ENCODE assay signal across 1 cellular context in genomic region chr9:126642839-126643238, GRCh38.
TF ChIP-seq lines count a peak whose summit lies in the region.

No MANE protein-coding gene starts in this region.

TF ChIP-seq in GM23338, 12 proteins besides CTCF, POLR2A, EP300 and RAD21 (continued from another document):
- TF ChIP-seq, protein P1, sequence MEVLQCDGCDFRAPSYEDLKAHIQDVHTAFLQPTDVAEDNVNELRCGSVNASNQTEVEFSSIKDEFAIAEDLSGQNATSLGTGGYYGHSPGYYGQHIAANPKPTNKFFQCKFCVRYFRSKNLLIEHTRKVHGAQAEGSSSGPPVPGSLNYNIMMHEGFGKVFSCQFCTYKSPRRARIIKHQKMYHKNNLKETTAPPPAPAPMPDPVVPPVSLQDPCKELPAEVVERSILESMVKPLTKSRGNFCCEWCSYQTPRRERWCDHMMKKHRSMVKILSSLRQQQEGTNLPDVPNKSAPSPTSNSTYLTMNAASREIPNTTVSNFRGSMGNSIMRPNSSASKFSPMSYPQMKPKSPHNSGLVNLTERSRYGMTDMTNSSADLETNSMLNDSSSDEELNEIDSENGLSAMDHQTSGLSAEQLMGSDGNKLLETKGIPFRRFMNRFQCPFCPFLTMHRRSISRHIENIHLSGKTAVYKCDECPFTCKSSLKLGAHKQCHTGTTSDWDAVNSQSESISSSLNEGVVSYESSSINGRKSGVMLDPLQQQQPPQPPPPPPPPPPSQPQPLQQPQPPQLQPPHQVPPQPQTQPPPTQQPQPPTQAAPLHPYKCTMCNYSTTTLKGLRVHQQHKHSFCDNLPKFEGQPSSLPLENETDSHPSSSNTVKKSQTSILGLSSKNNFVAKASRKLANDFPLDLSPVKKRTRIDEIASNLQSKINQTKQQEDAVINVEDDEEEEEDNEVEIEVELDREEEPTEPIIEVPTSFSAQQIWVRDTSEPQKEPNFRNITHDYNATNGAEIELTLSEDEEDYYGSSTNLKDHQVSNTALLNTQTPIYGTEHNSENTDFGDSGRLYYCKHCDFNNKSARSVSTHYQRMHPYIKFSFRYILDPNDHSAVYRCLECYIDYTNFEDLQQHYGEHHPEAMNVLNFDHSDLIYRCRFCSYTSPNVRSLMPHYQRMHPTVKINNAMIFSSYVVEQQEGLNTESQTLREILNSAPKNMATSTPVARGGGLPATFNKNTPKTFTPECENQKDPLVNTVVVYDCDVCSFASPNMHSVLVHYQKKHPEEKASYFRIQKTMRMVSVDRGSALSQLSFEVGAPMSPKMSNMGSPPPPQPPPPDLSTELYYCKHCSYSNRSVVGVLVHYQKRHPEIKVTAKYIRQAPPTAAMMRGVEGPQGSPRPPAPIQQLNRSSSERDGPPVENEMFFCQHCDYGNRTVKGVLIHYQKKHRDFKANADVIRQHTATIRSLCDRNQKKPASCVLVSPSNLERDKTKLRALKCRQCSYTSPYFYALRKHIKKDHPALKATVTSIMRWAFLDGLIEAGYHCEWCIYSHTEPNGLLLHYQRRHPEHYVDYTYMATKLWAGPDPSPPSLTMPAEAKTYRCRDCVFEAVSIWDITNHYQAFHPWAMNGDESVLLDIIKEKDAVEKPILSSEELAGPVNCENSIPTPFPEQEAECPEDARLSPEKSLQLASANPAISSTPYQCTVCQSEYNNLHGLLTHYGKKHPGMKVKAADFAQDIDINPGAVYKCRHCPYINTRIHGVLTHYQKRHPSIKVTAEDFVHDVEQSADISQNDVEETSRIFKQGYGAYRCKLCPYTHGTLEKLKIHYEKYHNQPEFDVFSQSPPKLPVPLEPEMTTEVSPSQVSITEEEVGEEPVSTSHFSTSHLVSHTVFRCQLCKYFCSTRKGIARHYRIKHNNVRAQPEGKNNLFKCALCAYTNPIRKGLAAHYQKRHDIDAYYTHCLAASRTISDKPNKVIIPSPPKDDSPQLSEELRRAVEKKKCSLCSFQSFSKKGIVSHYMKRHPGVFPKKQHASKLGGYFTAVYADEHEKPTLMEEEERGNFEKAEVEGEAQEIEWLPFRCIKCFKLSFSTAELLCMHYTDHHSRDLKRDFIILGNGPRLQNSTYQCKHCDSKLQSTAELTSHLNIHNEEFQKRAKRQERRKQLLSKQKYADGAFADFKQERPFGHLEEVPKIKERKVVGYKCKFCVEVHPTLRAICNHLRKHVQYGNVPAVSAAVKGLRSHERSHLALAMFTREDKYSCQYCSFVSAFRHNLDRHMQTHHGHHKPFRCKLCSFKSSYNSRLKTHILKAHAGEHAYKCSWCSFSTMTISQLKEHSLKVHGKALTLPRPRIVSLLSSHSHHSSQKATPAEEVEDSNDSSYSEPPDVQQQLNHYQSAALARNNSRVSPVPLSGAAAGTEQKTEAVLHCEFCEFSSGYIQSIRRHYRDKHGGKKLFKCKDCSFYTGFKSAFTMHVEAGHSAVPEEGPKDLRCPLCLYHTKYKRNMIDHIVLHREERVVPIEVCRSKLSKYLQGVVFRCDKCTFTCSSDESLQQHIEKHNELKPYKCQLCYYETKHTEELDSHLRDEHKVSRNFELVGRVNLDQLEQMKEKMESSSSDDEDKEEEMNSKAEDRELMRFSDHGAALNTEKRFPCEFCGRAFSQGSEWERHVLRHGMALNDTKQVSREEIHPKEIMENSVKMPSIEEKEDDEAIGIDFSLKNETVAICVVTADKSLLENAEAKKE (CRISPR knock-in tag; IDR thresholded peaks at IDR 0.05): no peak
- TF ChIP-seq ETS1 (IDR thresholded peaks at IDR 0.05) (no peak), STAT1 (IDR thresholded peaks at IDR 0.05; ENCODE audit: unreplicated experiment) (no peak), ZNF114 (CRISPR knock-in tag; IDR thresholded peaks at IDR 0.05) (no peak), NANOG (IDR thresholded peaks at IDR 0.05; ENCODE audit: borderline replicate concordance) (no peak), ZNF331 (CRISPR knock-in tag; IDR thresholded peaks at IDR 0.05; ENCODE audit: low read depth) (no peak), POLR2AphosphoS5 (IDR thresholded peaks at IDR 0.05; ENCODE audit: low read depth) (no peak)
- TF ChIP-seq, protein P2, sequence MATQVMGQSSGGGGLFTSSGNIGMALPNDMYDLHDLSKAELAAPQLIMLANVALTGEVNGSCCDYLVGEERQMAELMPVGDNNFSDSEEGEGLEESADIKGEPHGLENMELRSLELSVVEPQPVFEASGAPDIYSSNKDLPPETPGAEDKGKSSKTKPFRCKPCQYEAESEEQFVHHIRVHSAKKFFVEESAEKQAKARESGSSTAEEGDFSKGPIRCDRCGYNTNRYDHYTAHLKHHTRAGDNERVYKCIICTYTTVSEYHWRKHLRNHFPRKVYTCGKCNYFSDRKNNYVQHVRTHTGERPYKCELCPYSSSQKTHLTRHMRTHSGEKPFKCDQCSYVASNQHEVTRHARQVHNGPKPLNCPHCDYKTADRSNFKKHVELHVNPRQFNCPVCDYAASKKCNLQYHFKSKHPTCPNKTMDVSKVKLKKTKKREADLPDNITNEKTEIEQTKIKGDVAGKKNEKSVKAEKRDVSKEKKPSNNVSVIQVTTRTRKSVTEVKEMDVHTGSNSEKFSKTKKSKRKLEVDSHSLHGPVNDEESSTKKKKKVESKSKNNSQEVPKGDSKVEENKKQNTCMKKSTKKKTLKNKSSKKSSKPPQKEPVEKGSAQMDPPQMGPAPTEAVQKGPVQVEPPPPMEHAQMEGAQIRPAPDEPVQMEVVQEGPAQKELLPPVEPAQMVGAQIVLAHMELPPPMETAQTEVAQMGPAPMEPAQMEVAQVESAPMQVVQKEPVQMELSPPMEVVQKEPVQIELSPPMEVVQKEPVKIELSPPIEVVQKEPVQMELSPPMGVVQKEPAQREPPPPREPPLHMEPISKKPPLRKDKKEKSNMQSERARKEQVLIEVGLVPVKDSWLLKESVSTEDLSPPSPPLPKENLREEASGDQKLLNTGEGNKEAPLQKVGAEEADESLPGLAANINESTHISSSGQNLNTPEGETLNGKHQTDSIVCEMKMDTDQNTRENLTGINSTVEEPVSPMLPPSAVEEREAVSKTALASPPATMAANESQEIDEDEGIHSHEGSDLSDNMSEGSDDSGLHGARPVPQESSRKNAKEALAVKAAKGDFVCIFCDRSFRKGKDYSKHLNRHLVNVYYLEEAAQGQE (IDR thresholded peaks at IDR 0.05; ENCODE audit: unreplicated experiment): no peak
